ENCODE assay signal across 28 cellular contexts in the genomic region with DNA sequence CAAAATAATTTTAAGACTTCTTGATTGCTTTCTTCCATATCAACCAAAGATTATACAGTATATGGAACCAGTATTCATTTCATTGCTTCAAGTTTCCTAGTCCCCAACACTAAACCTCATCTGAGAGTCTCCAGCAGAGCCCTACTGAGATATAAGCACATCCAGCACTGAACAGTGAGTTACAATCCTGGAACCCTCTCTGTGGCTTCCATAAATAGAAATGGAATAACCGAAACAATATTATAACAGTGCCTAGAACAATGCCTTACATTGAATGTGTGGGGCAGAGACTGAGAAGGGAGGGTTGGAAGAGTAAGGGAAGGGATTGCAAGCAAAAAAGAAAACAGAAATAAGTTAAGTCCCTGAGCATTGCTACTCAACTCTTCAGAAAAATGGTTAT. TPM values are rescaled to one million over a fixed set of nuclear protein-coding genes. Genes with fewer than 3 reads are reported as not detected.
DNase-seq lines count a peak whose midpoint lies in the region; ATAC-seq, FAIRE-seq and TF ChIP-seq lines count a peak whose summit lies in the region.
"Had no signal": no experiment of that assay in that cellular context is flagged by ENCODE, and none has a peak within 500 bp of the region (broad histone marks: within the 10 kb centered on the region; RNA-seq: fewer than 3 reads in every experiment).

No MANE protein-coding gene starts in this region.

- H3K4me3 ChIP-seq in A549 (no peak overlapping the region), Panc1 (ENCODE audit: low read depth in 2 of 2, low read length in 2 of 2) (no peak overlapping the region), psoas muscle (peak overlapping the region; percentile 1), mesenchymal stem cell (ENCODE audit: insufficient read depth in 1 of 2, low read depth in 1 of 2, low read length in 2 of 2) (no peak overlapping the region)
- H3K4me3 ChIP-seq: gastroesophageal sphincter, prostate gland, upper lobe of right lung had no signal

- H4K8ac ChIP-seq in mesenchymal stem cell (ENCODE audit: low read length) = no peak overlapping the region

- no peak overlapping the region for H2BK5ac ChIP-seq in mesenchymal stem cell (ENCODE audit: low read depth, low read length, poor library complexity, severe bottlenecking)

- H3K27ac ChIP-seq in A549 = 0 out of 6 replicates have a peak overlapping the region, but pooled peaks of 1 of the 2 experiments have one; percentile 1
- H3K27ac ChIP-seq in Panc1 (ENCODE audit: low read length) = peak overlapping the region; percentile 52
- H3K27ac ChIP-seq in psoas muscle = peak overlapping the region; percentile 11
- no peak overlapping the region for H3K27ac ChIP-seq in mesenchymal stem cell (ENCODE audit: low read length, poor library complexity, severe bottlenecking)
- H3K27ac ChIP-seq: gastroesophageal sphincter, prostate gland, upper lobe of right lung had no signal

- POLR2A ChIA-PET in A549 (lab: Yijun Ruan, JAX) (no interaction called here), Panc1 (lab: Charles Lee) (no interaction called here)

- peak in 1 of 2 experiments; percentile 42; a peak in 2 of 6 replicates for ATAC-seq in A549
- no peak for ATAC-seq in Panc1
- peak in 3 of 4 donors; percentile 30 to 59 (median 36) for ATAC-seq in psoas muscle
- ATAC-seq: gastroesophageal sphincter, upper lobe of right lung had no signal

- no peak for TF ChIP-seq EP300 in A549 (IDR thresholded peaks at IDR 0.05)

- no peak for FAIRE-seq in A549 (lab: Jason Lieb, UNC)
- FAIRE-seq: H54 had no signal

- H2BK12ac ChIP-seq in mesenchymal stem cell (ENCODE audit: low read length in 2 of 2) = no peak overlapping the region

- no peak overlapping the region for H2AK5ac ChIP-seq in mesenchymal stem cell (ENCODE audit: low read length, severe bottlenecking)

- H3K4ac ChIP-seq in mesenchymal stem cell (ENCODE audit: low read depth in 1 of 2, low read length in 2 of 2) = no peak overlapping the region

- H3K79me1 ChIP-seq in mesenchymal stem cell (replicated peaks; ENCODE audit: low read length, poor library complexity, severe bottlenecking) = peaks cover 7% of the 10 kb centered on the region

- H4K91ac ChIP-seq in mesenchymal stem cell (ENCODE audit: low read length) = no peak overlapping the region

- no peak for TF ChIP-seq CTCF in A549 (IDR thresholded peaks at IDR 0.05)
- no peak for TF ChIP-seq CTCF in Panc1 (IDR thresholded peaks at IDR 0.05)
- no peak for TF ChIP-seq CTCF in psoas muscle (IDR thresholded peaks at IDR 0.05)

- TF ChIP-seq POLR2A in A549 (IDR thresholded peaks at IDR 0.05; ENCODE audit: low read length) = no peak

- DNase-seq in A549 (ENCODE audit: low read depth in 1 of 2, low spot score in 1 of 2) = no peak
- no peak for DNase-seq in Panc1 (ENCODE audit: low read depth, low spot score)
- peak; percentile 55 for DNase-seq in epidermal melanocyte (ENCODE audit: insufficient read length, low spot score)
- DNase-seq in psoas muscle = no peak
- no peak for DNase-seq in dermis blood vessel endothelial cell
- no peak for DNase-seq in mesenchymal stem cell
- DNase-seq in HPDE6-E6E7 (ENCODE audit: extremely low spot score) = no peak
- DNase-seq in RKO (ENCODE audit: low spot score) = no peak
- DNase-seq: activated CD4-positive, alpha-beta T cell treated with anti-CD3 and anti-CD28 coated beads for 4 hours; activated CD8-positive, alpha-beta T cell treated with anti-CD3 and anti-CD28 coated beads, Interleukin-2, amount 10 ng/mL, durations not matched to agents 7 days and 5 days; activated naive CD4-positive, alpha-beta T cell treated with anti-CD3 and anti-CD28 coated beads, Interleukin-2, amount 10 ng/mL, durations not matched to agents 7 days and 5 days; CD8-positive, alpha-beta memory T cell; DMS 273 treated with DMSO at 0.1 percent for 48 hours; hippocampal formation; Karpas-422; left cardiac atrium; mesendoderm; NCI-H1436; NCI-H2081; NCI-H226; NCI-H526 treated with DMSO at 0.1 percent for 48 hours; NK-92 treated with Interleukin-12 subunit alpha and Interleukin-12 subunit beta, amount 100 ng/mL, for 24 hours; SHP77; stimulated activated CD4-positive, alpha-beta T cell treated with anti-CD3 and anti-CD28 coated beads, Interleukin-4, amount 100 ng/mL, for 4 hours; upper lobe of right lung had no signal

- H3K27me3 ChIP-seq in Panc1 (ENCODE audit: control insufficient read depth, insufficient read depth, low read length) (no peaks in the 10 kb centered on the region), psoas muscle (ENCODE audit: insufficient read depth in 3 of 3, low read length in 2 of 3) (no peaks in the 10 kb centered on the region), mesenchymal stem cell (ENCODE audit: control insufficient read depth in 1 of 2, insufficient read depth in 1 of 2, low read length in 2 of 2) (no peaks in the 10 kb centered on the region)
- H3K27me3 ChIP-seq: gastroesophageal sphincter, upper lobe of right lung had no signal

- TF ChIP-seq RAD21 in A549 (conservative IDR thresholded peaks at IDR 0.05 in 1 of 2, IDR thresholded peaks at IDR 0.05 in 1 of 2) = no peak

- H3K9ac ChIP-seq in mesenchymal stem cell (ENCODE audit: low read length) = no peak overlapping the region

- in situ Hi-C loops in Panc1 (cut with HindIII; ENCODE audit: low pct_unique_long_range_greater_than_20kb, low sequenced_read_pairs) = no loop called here

- no TSS peak for BruUV-seq in Panc1 (replicated peaks; lab: Mats Ljungman, UMichigan)

- H3K18ac ChIP-seq in mesenchymal stem cell (ENCODE audit: low read depth in 1 of 2, low read length in 2 of 2) = no peak overlapping the region

- CTCF ChIA-PET in A549 (lab: Yijun Ruan, JAX) (interaction anchor here (0.9 kb wide), 1 partner anchor 90 kb away, joined by 3 read pairs; no protein-coding TSS in a partner anchor), Panc1 (lab: Charles Lee) (no interaction called here)

- no peak overlapping the region for H3K23ac ChIP-seq in mesenchymal stem cell (ENCODE audit: low read length in 2 of 2)

- WGBS in A549 (ENCODE audit: missing lambda C conversion rate) = 78% methylated on average over 1 of the region's 1 CpG
- WGBS in psoas muscle, 3 donors = 26 to 53% (median 33%) methylated on average over 1 of the region's 1 CpG
- no CpG with 5 or more reads among the region's 1 CpG for WGBS in mesenchymal stem cell

- H2AFZ ChIP-seq in mesenchymal stem cell (ENCODE audit: low read depth, low read length) = no peak overlapping the region

- H3K4me1 ChIP-seq in A549 (peaks cover 13% of the 10 kb centered on the region; the same call in 2 of the 3 replicates), Panc1 (ENCODE audit: control insufficient read depth, insufficient read depth, low read length) (peaks cover 18% of the 10 kb centered on the region), psoas muscle (peaks cover 41% of the 10 kb centered on the region), mesenchymal stem cell (ENCODE audit: control insufficient read depth, insufficient read depth, low read depth, low read length) (peaks cover 3% of the 10 kb centered on the region)

- no peak overlapping the region for H2BK120ac ChIP-seq in mesenchymal stem cell (ENCODE audit: low read depth, low read length)

- no peak overlapping the region for H3K14ac ChIP-seq in mesenchymal stem cell (ENCODE audit: low read length in 2 of 2)

- intact Hi-C loops in Panc1 (cut with micrococcal nuclease; ENCODE audit: unreplicated experiment) (no loop called here), psoas muscle (cut with DNase I) (no loop called here)

- H3K9me3 ChIP-seq in A549 (no peaks in the 10 kb centered on the region), Panc1 (ENCODE audit: control insufficient read depth, insufficient read depth, low read depth, low read length) (no peaks in the 10 kb centered on the region), psoas muscle (no peaks in the 10 kb centered on the region), mesenchymal stem cell (ENCODE audit: control insufficient read depth, low read length) (no peaks in the 10 kb centered on the region)
- H3K9me3 ChIP-seq: gastroesophageal sphincter, prostate gland, upper lobe of right lung had no signal

- H3K36me3 ChIP-seq in Panc1 (ENCODE audit: control insufficient read depth, insufficient read depth, low read length) (no peaks in the 10 kb centered on the region), psoas muscle (ENCODE audit: insufficient read depth in 1 of 2, low read depth in 1 of 2) (no peaks in the 10 kb centered on the region), mesenchymal stem cell (ENCODE audit: control insufficient read depth in 1 of 2, insufficient read depth in 2 of 2, low read depth in 1 of 2, low read length in 2 of 2) (peaks cover 0 to 8% of the 10 kb centered on the region in 2 experiments)
- H3K36me3 ChIP-seq: prostate gland, upper lobe of right lung had no signal

- peak overlapping the region; percentile 31; the same call in 2 of the 3 replicates for H3K4me2 ChIP-seq in A549
- H3K4me2 ChIP-seq in mesenchymal stem cell (ENCODE audit: low read length, poor library complexity, severe bottlenecking) = no peak overlapping the region

- no peak overlapping the region for H2BK15ac ChIP-seq in mesenchymal stem cell (ENCODE audit: low read depth, poor library complexity, severe bottlenecking)

TF ChIP-seq in A549, 52 proteins besides CTCF, POLR2A, EP300 and RAD21:
- TF ChIP-seq FOSL2 (IDR thresholded peaks at IDR 0.05) (no peak), FOSL2 (CRISPR knock-in tag; IDR thresholded peaks at IDR 0.05) (no peak), KDM5A (IDR thresholded peaks at IDR 0.05) (no peak)
TF ChIP-seq in A549: peak in this region for 0.

RNA-seq across cellular contexts. Expression of a gene that starts 18.9 kb away (rescaled TPM):
- polyA plus RNA-seq in A549 (2011; rRNA removed) = 25.7 and 26.9 TPM in 2 replicates
- polyA plus RNA-seq in A549 (2012; cell fraction: cytosol; rRNA removed) = 8.6 and 12.2 TPM in 2 replicates
- polyA plus RNA-seq in A549 (2012; cell fraction: nucleus; rRNA removed) = 11.6 and 12.6 TPM in 2 replicates
- polyA plus RNA-seq in A549 (2017; fragmentation: RNase III; extraction: RNeasy Plus Mini Kit Qiagen cat#74134 plus additional on column Dnase treatment) = 15.9 to 19.3 TPM (median 15.9 TPM) in 3 replicates
- polyA minus RNA-seq in A549 (2011; rRNA and poly(A)+ RNA removed) = 29.7 and 39.7 TPM in 2 replicates
- 123 TPM for total RNA-seq in Panc1 (2021; ENCODE audit: unreplicated experiment)
- 35.2 TPM for polyA plus RNA-seq in Panc1 (2012; ENCODE audit: insufficient read length)
- 10 to 100 TPM; 52.5 to 95.2 (median 65.0) TPM for total RNA-seq in psoas muscle
- 10 to 100 TPM in 2 of 3 donors, 1 to 10 TPM in 1; 7.8 to 21.9 (median 14.7) TPM for polyA plus RNA-seq in psoas muscle
- total RNA-seq in dermis blood vessel endothelial cell = 23.8 and 48.8 TPM in 2 replicates
- polyA plus RNA-seq in mesenchymal stem cell (2013, experiment 1 of 2) = 54.5 TPM
- 49.2 TPM for polyA plus RNA-seq in mesenchymal stem cell (2013, experiment 2 of 2)
